In the genomic region with DNA sequence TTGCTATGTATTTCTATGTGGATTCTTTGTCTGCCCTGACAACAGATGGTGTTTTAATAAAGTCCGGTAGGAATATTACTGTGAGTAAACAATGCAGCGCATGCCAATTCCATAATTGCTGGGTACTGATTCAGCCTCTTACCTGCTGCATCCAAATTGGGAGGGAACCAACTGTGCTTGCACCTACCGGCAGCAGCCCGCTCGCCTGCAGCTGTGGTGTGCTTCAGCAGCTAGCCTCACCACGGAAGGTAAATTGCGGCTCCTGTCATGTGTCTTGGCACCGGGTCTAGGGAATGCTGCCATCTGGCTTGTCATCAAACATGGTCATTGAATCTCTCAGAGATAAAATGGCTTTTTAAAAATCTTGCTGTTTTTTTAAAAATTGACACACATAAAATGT, we compare ENCODE assay signal across 11 cellular contexts.
DNase-seq lines count a peak whose midpoint lies in the region; ATAC-seq and TF ChIP-seq lines count a peak whose summit lies in the region.
"Had no signal": no experiment of that assay in that cellular context is flagged by ENCODE, and none has a peak within 500 bp of the region (broad histone marks: within the 10 kb centered on the region; RNA-seq: fewer than 3 reads in every experiment).

No MANE protein-coding gene starts in this region.

- H3K36me3 Mint-ChIP-seq in natural killer cell treated with Interleukin-12 subunit alpha and Interleukin-12 subunit beta and Interleukin-15 and Interleukin-18, amount 100 ng/mL, for 72 hours = no peaks in the 10 kb centered on the region

- no peak overlapping the region for H3K27ac Mint-ChIP-seq in natural killer cell treated with Interleukin-12 subunit alpha and Interleukin-12 subunit beta and Interleukin-15 and Interleukin-18, amount 100 ng/mL, for 72 hours
- H3K27ac Mint-ChIP-seq: CD4-positive, alpha-beta T cell had no signal

- intact Hi-C loops in cardiac septum (cut with DNase I) = no loop called here

- peaks cover 19% of the 10 kb centered on the region for H3K9me3 Mint-ChIP-seq in natural killer cell treated with Interleukin-12 subunit alpha and Interleukin-12 subunit beta and Interleukin-15 and Interleukin-18, amount 100 ng/mL, for 72 hours

- no peaks in the 10 kb centered on the region for H3K4me1 Mint-ChIP-seq in natural killer cell treated with Interleukin-12 subunit alpha and Interleukin-12 subunit beta and Interleukin-15 and Interleukin-18, amount 100 ng/mL, for 72 hours (ENCODE audit: low read depth in 2 of 2)

- peak; percentile 98 for DNase-seq in COR-L47 (lab: John Stamatoyannopoulos, UW)
- peak; percentile 84 for DNase-seq in NCI-H1694 (lab: John Stamatoyannopoulos, UW)
- DNase-seq in left lobe of liver (ENCODE audit: low spot score) = peak; percentile 92
- no peak for DNase-seq in cardiac septum (ENCODE audit: low spot score)
- DNase-seq in natural killer cell treated with Interleukin-12 subunit alpha and Interleukin-12 subunit beta and Interleukin-15 and Interleukin-18, amount 100 ng/mL, for 72 hours (ENCODE audit: low spot score) = no peak
- DNase-seq: activated T-cell treated with anti-CD3 and anti-CD28 coated beads, Interleukin-2, amount 50 U/mL, for 4 hours; CD4-positive, alpha-beta T cell; effector memory CD4-positive, alpha-beta T cell had no signal

- peak; percentile 48 for ATAC-seq in SK-N-SH treated with all-trans-retinoic acid at 6 μM for 48 hours
- peak; percentile 91 for ATAC-seq in left lobe of liver
- no peak for ATAC-seq in HG03039 (IDR thresholded peaks at IDR 0.05; ENCODE audit: unreplicated experiment)
- ATAC-seq in natural killer cell treated with Interleukin-12 subunit alpha and Interleukin-12 subunit beta and Interleukin-15 and Interleukin-18, amount 100 ng/mL, for 72 hours = no peak
- no peak for ATAC-seq in HG02970 (IDR thresholded peaks at IDR 0.05; ENCODE audit: low FRiP score, unreplicated experiment)
- ATAC-seq: activated T-cell treated with anti-CD3 and anti-CD28 coated beads, Interleukin-2, amount 50 U/mL, for 4 hours had no signal

- no peaks in the 10 kb centered on the region for H3K27me3 Mint-ChIP-seq in natural killer cell treated with Interleukin-12 subunit alpha and Interleukin-12 subunit beta and Interleukin-15 and Interleukin-18, amount 100 ng/mL, for 72 hours
- H3K27me3 Mint-ChIP-seq: CD4-positive, alpha-beta T cell had no signal

- no peak overlapping the region for H3K4me3 Mint-ChIP-seq in natural killer cell treated with Interleukin-12 subunit alpha and Interleukin-12 subunit beta and Interleukin-15 and Interleukin-18, amount 100 ng/mL, for 72 hours
- H3K4me3 Mint-ChIP-seq: activated T-cell treated with anti-CD3 and anti-CD28 coated beads, Interleukin-2, amount 50 U/mL, for 4 hours; CD4-positive, alpha-beta T cell had no signal

TF ChIP-seq in SK-N-SH treated with all-trans-retinoic acid at 6 μM for 48 hours, 23 proteins besides CTCF, POLR2A, EP300 and RAD21:
- TF ChIP-seq ZNF565 (CRISPR knock-in tag; conservative IDR thresholded peaks at IDR 0.05; ENCODE audit: low read depth) (no peak), BACH2 (CRISPR knock-in tag; IDR thresholded peaks at IDR 0.05; ENCODE audit: borderline replicate concordance) (no peak), GLIS3 (CRISPR knock-in tag; IDR thresholded peaks at IDR 0.05) (no peak), ZNF70 (CRISPR knock-in tag; IDR thresholded peaks at IDR 0.05) (no peak), TOX (CRISPR knock-in tag; IDR thresholded peaks at IDR 0.05; ENCODE audit: borderline replicate concordance) (no peak), ZFP30 (CRISPR knock-in tag; IDR thresholded peaks at IDR 0.05) (no peak), OSR1 (CRISPR knock-in tag; IDR thresholded peaks at IDR 0.05) (no peak), ARNTL (CRISPR knock-in tag; IDR thresholded peaks at IDR 0.05; ENCODE audit: borderline replicate concordance, low read depth) (no peak), RARB (CRISPR knock-in tag; IDR thresholded peaks at IDR 0.05) (no peak), CSDC2 (CRISPR knock-in tag; IDR thresholded peaks at IDR 0.05) (no peak), ZNF8 (CRISPR knock-in tag; IDR thresholded peaks at IDR 0.05) (no peak)
- TF ChIP-seq, protein P1, sequence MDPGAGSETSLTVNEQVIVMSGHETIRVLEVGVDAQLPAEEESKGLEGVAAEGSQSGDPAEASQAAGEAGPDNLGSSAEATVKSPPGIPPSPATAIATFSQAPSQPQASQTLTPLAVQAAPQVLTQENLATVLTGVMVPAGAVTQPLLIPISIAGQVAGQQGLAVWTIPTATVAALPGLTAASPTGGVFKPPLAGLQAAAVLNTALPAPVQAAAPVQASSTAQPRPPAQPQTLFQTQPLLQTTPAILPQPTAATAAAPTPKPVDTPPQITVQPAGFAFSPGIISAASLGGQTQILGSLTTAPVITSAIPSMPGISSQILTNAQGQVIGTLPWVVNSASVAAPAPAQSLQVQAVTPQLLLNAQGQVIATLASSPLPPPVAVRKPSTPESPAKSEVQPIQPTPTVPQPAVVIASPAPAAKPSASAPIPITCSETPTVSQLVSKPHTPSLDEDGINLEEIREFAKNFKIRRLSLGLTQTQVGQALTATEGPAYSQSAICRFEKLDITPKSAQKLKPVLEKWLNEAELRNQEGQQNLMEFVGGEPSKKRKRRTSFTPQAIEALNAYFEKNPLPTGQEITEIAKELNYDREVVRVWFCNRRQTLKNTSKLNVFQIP (CRISPR knock-in tag; IDR thresholded peaks at IDR 0.05; ENCODE audit: borderline replicate concordance, low read depth) = no peak
- TF ChIP-seq, protein P2, sequence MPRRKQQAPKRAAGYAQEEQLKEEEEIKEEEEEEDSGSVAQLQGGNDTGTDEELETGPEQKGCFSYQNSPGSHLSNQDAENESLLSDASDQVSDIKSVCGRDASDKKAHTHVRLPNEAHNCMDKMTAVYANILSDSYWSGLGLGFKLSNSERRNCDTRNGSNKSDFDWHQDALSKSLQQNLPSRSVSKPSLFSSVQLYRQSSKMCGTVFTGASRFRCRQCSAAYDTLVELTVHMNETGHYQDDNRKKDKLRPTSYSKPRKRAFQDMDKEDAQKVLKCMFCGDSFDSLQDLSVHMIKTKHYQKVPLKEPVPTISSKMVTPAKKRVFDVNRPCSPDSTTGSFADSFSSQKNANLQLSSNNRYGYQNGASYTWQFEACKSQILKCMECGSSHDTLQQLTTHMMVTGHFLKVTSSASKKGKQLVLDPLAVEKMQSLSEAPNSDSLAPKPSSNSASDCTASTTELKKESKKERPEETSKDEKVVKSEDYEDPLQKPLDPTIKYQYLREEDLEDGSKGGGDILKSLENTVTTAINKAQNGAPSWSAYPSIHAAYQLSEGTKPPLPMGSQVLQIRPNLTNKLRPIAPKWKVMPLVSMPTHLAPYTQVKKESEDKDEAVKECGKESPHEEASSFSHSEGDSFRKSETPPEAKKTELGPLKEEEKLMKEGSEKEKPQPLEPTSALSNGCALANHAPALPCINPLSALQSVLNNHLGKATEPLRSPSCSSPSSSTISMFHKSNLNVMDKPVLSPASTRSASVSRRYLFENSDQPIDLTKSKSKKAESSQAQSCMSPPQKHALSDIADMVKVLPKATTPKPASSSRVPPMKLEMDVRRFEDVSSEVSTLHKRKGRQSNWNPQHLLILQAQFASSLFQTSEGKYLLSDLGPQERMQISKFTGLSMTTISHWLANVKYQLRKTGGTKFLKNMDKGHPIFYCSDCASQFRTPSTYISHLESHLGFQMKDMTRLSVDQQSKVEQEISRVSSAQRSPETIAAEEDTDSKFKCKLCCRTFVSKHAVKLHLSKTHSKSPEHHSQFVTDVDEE (CRISPR knock-in tag; IDR thresholded peaks at IDR 0.05) = no peak

Comparison
In these comparisons a context has a peak if more than half of its experiments do, and no peak if none do; other contexts are left out.
1. DNase-seq: peak in COR-L47 (single experiment), NCI-H1694 (single experiment) and left lobe of liver (single experiment); none in cardiac septum (single experiment) and natural killer cell treated with Interleukin-12 subunit alpha and Interleukin-12 subunit beta and Interleukin-15 and Interleukin-18, amount 100 ng/mL, for 72 hours (single experiment).
2. ATAC-seq: peak in SK-N-SH treated with all-trans-retinoic acid at 6 μM for 48 hours (single experiment) and left lobe of liver (single experiment); none in HG03039 (single experiment), natural killer cell treated with Interleukin-12 subunit alpha and Interleukin-12 subunit beta and Interleukin-15 and Interleukin-18, amount 100 ng/mL, for 72 hours (0 of 2) and HG02970 (single experiment).